17 cellular contexts compared by ENCODE assay signal in the genomic region with DNA sequence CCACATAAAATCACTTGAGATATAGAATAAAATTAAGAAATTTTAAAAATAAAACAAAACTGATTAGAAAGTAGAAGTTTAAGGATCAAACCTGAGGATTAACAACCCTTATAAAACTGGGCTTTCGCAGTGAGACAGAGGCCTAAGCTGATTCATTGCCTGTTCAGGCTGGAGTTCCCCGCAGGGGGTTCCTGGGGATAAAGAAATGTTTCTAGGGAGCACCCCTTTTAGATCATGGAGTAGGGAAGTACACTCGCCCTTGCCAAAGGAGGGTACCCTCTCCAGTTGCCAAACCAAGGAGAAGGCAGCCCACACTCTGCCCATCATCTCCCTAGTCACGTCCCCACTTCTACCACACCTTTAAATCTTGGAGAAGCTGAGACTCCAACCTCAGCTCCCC. TPM values are rescaled to one million over a fixed set of nuclear protein-coding genes. Genes with fewer than 3 reads are reported as not detected.
A peak's percentile ranks its signal among the peaks of the same experiment; 100 is the strongest.
DNase-seq lines count a peak whose midpoint lies in the region; ATAC-seq and TF ChIP-seq lines count a peak whose summit lies in the region.
"Had no signal": no experiment of that assay in that cellular context is flagged by ENCODE, and none has a peak within 500 bp of the region (broad histone marks: within the 10 kb centered on the region; RNA-seq: fewer than 3 reads in every experiment).

No MANE protein-coding gene starts in this region.

- peak overlapping the region; percentile 24 for H3K27ac Mint-ChIP-seq in activated T-cell treated with anti-CD3 and anti-CD28 coated beads, Interleukin-2, amount 50 U/mL, for 24 hours
- H3K27ac Mint-ChIP-seq in chondrocyte (ENCODE audit: unreplicated experiment), result peak overlapping the region; percentile 63

- no peaks in the 10 kb centered on the region for H3K36me3 ChIP-seq in Panc1 (ENCODE audit: control insufficient read depth, insufficient read depth, low read length)
- H3K36me3 ChIP-seq in osteoblast (ENCODE audit: insufficient read depth, low read length), result peaks cover 82% of the 10 kb centered on the region

- no peak overlapping the region for H3K4me3 Mint-ChIP-seq in activated T-cell treated with anti-CD3 and anti-CD28 coated beads, Interleukin-2, amount 50 U/mL, for 24 hours
- no peak overlapping the region for H3K4me3 Mint-ChIP-seq in chondrocyte (ENCODE audit: unreplicated experiment)

- H2AFZ ChIP-seq in osteoblast (ENCODE audit: low read length), result no peak overlapping the region
- H2AFZ ChIP-seq: PC-9 had no signal

- H4K20me1 ChIP-seq in osteoblast (ENCODE audit: insufficient read depth, low read length), result peaks cover 2% of the 10 kb centered on the region

- TF ChIP-seq CTCF in Panc1 (IDR thresholded peaks at IDR 0.05) (no peak), chondrocyte (IDR thresholded peaks at IDR 0.05) (no peak), osteoblast (IDR thresholded peaks at IDR 0.05; ENCODE audit: extremely low read depth, low read depth, low read length) (no peak), GM13977 (IDR thresholded peaks at IDR 0.05; ENCODE audit: extremely low read depth, insufficient read depth, missing control alignments) (no peak)

- H3K4me2 ChIP-seq in osteoblast (ENCODE audit: insufficient read depth, low read length), result peak overlapping the region; percentile 37
- H3K4me2 ChIP-seq: PC-9 had no signal

- H3K4me1 Mint-ChIP-seq in activated T-cell treated with anti-CD3 and anti-CD28 coated beads, Interleukin-2, amount 50 U/mL, for 24 hours (ENCODE audit: low read depth), result peaks cover 70% of the 10 kb centered on the region
- peaks cover 52% of the 10 kb centered on the region for H3K4me1 Mint-ChIP-seq in chondrocyte (ENCODE audit: low read depth)

- H3K27ac ChIP-seq in Panc1 (ENCODE audit: low read length) (peak overlapping the region; percentile 83), osteoblast (ENCODE audit: low read depth, low read length) (peak overlapping the region; percentile 52)
- H3K27ac ChIP-seq: PC-9 had no signal

- H3K27me3 ChIP-seq in Panc1 (ENCODE audit: control insufficient read depth, insufficient read depth, low read length) (no peaks in the 10 kb centered on the region), osteoblast (ENCODE audit: insufficient read depth, low read length) (no peaks in the 10 kb centered on the region)

- ATAC-seq in Panc1 (no peak), HG02885 (IDR thresholded peaks at IDR 0.05; ENCODE audit: poor library complexity, unreplicated experiment) (no peak)
- ATAC-seq: Right ventricle myocardium inferior had no signal

- H3K4me3 ChIP-seq in Panc1 (ENCODE audit: low read depth in 2 of 2, low read length in 2 of 2) (no peak overlapping the region), osteoblast (ENCODE audit: insufficient read depth, low read length) (no peak overlapping the region)
- H3K4me3 ChIP-seq: PC-9 had no signal

- no peaks in the 10 kb centered on the region for H3K27me3 Mint-ChIP-seq in activated T-cell treated with anti-CD3 and anti-CD28 coated beads, Interleukin-2, amount 50 U/mL, for 24 hours
- H3K27me3 Mint-ChIP-seq in chondrocyte (ENCODE audit: low read depth), result no peaks in the 10 kb centered on the region

- H3K4me1 ChIP-seq in Panc1 (ENCODE audit: control insufficient read depth, insufficient read depth, low read length) (peaks cover 39% of the 10 kb centered on the region), osteoblast (ENCODE audit: insufficient read depth, low read length) (peaks cover 72% of the 10 kb centered on the region)

- H3K36me3 Mint-ChIP-seq in activated T-cell treated with anti-CD3 and anti-CD28 coated beads, Interleukin-2, amount 50 U/mL, for 24 hours (ENCODE audit: low read depth), result peaks cover 46% of the 10 kb centered on the region
- H3K36me3 Mint-ChIP-seq in chondrocyte (ENCODE audit: low read depth), result peaks cover 12% of the 10 kb centered on the region

- no peaks in the 10 kb centered on the region for H3K9me3 ChIP-seq in Panc1 (ENCODE audit: control insufficient read depth, insufficient read depth, low read depth, low read length)
- H3K9me3 ChIP-seq in osteoblast (ENCODE audit: low read depth, low read length), result no peaks in the 10 kb centered on the region

- CTCF ChIA-PET in Panc1 (lab: Charles Lee), result no interaction called here

- POLR2A ChIA-PET in Panc1 (lab: Charles Lee), result no interaction called here

- in situ Hi-C loops in Panc1 (cut with HindIII; ENCODE audit: low pct_unique_long_range_greater_than_20kb, low sequenced_read_pairs) (no loop called here), GM13977 (cut with MboI; ENCODE audit: low pct_unique_long_range_greater_than_20kb, low sequenced_read_pairs, unreplicated experiment) (no loop called here)

- H3K79me2 ChIP-seq in osteoblast (ENCODE audit: insufficient read depth, low read length), result peaks cover 80% of the 10 kb centered on the region

- H3K9me3 Mint-ChIP-seq in activated T-cell treated with anti-CD3 and anti-CD28 coated beads, Interleukin-2, amount 50 U/mL, for 24 hours, result no peaks in the 10 kb centered on the region
- H3K9me3 Mint-ChIP-seq in chondrocyte (ENCODE audit: low read depth), result no peaks in the 10 kb centered on the region

- BruUV-seq in Panc1 (replicated peaks; lab: Mats Ljungman, UMichigan), result no TSS peak

- intact Hi-C loops in Panc1 (cut with micrococcal nuclease; ENCODE audit: unreplicated experiment), result loop anchor here (10.0 kb wide), 2 partner anchors 153 to 793 kb away; a partner anchor contains a TSS

- DNase-seq in activated T-cell treated with anti-CD3 and anti-CD28 coated beads, Interleukin-2, amount 50 U/mL, for 24 hours, result no peak
- no peak for DNase-seq in activated T-cell treated with anti-CD3 and anti-CD28 coated beads, Interleukin-2, amount 50 U/mL, for 1 hour
- DNase-seq in Panc1 (ENCODE audit: low read depth, low spot score), result no peak
- DNase-seq in chondrocyte (ENCODE audit: low spot score), result no peak
- DNase-seq in osteoblast (ENCODE audit: insufficient read length, low spot score, missing footprints), result no peak
- DNase-seq in GM13977 (ENCODE audit: low spot score), result no peak
- no peak for DNase-seq in inferior parietal cortex (ENCODE audit: extremely low spot score)
- DNase-seq: DMS79 treated with DMSO at 0.1 percent for 48 hours, MM.1S, NCI-H1105 treated with DMSO at 0.1 percent for 48 hours, NCI-H187 treated with DMSO at 0.1 percent for 48 hours, NCI-H2171, NCI-H446 treated with DMSO at 0.1 percent for 48 hours, NCI-H748 treated with DMSO at 0.1 percent for 48 hours, PC-9 had no signal

RNA-seq across cellular contexts. Expression of a gene that starts 6.8 kb away (rescaled TPM):
- 11.5 TPM for total RNA-seq in Panc1 (2021; ENCODE audit: unreplicated experiment)
- polyA plus RNA-seq in Panc1 (2012; ENCODE audit: insufficient read length), result 9.7 TPM
- 71.3 to 123 TPM (median 119 TPM) in 3 replicates for total RNA-seq in chondrocyte
- 83.2 and 89.3 TPM in 2 replicates for total RNA-seq in osteoblast

RNA-seq across cellular contexts. Expression of a gene that starts 24.1 kb away (rescaled TPM):
- total RNA-seq in Panc1 (2021; ENCODE audit: unreplicated experiment), result 161 TPM
- polyA plus RNA-seq in Panc1 (2012; ENCODE audit: insufficient read length), result 60.4 TPM
- total RNA-seq in chondrocyte, result 33.0 to 46.4 TPM (median 37.5 TPM) in 3 replicates
- total RNA-seq in osteoblast, result 37.4 and 45.6 TPM in 2 replicates
